In the genomic region with DNA sequence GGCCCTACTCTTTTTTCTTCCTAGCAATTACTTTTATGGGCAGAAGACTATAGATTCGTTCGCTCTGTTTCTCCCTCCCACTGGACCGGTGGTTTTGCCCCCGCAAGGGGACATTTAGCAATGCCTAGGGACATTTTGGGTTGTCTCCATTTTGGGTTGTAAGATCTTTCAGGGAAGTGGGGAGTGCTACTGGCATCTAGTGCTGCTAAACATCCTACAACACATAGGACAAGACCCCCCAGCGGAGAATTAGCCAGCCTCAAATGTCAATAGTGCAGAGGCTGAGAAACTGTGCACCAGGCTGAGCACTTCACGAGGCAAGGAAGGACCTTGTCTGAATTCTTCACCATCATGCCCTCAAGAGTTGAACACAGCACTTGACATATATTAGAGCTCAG, we compare ENCODE assay signal across 9 cellular contexts. TPM values are rescaled to one million over a fixed set of nuclear protein-coding genes. Genes with fewer than 3 reads are reported as not detected.
DNase-seq lines count a peak whose midpoint lies in the region; ATAC-seq, FAIRE-seq and TF ChIP-seq lines count a peak whose summit lies in the region.
"Had no signal": no experiment of that assay in that cellular context is flagged by ENCODE, and none has a peak within 500 bp of the region (broad histone marks: within the 10 kb centered on the region; RNA-seq: fewer than 3 reads in every experiment).

No MANE protein-coding gene starts in this region.

- no peaks in the 10 kb centered on the region for H3K36me3 ChIP-seq in PC-3 (ENCODE audit: low read depth, low read length)
- no peaks in the 10 kb centered on the region for H3K36me3 ChIP-seq in osteoblast (ENCODE audit: insufficient read depth, low read length)

- peaks cover 53% of the 10 kb centered on the region for H3K4me1 ChIP-seq in PC-3 (ENCODE audit: insufficient read depth, low read length)
- peaks cover 53% of the 10 kb centered on the region for H3K4me1 ChIP-seq in osteoblast (ENCODE audit: insufficient read depth, low read length)

- peaks cover 28% of the 10 kb centered on the region for H3F3A ChIP-seq in PC-3 (ENCODE audit: low read length, unreplicated experiment)

- ATAC-seq in PC-3, result no peak
- no peak for ATAC-seq in GM18520 (IDR thresholded peaks at IDR 0.05; ENCODE audit: unreplicated experiment)
- ATAC-seq: stimulated activated effector memory CD8-positive, alpha-beta T cell treated with anti-CD3 and anti-CD28 coated beads, Interleukin-12 subunit alpha, Interleukin-12 subunit beta, amount 100 ng/mL, for 72 hours had no signal

- no peak for TF ChIP-seq POLR2A in erythroblast (IDR thresholded peaks at IDR 0.05; ENCODE audit: low read length)

- H4K20me1 ChIP-seq in PC-3 (ENCODE audit: low read length) (no peaks in the 10 kb centered on the region), osteoblast (ENCODE audit: insufficient read depth, low read length) (no peaks in the 10 kb centered on the region)

- H3K4me2 ChIP-seq in PC-3 (ENCODE audit: low read length) (peak overlapping the region; percentile 74), osteoblast (ENCODE audit: insufficient read depth, low read length) (peak overlapping the region; percentile 61)

- intact Hi-C loops in PC-3 (cut with micrococcal nuclease), result no loop called here

- no peaks in the 10 kb centered on the region for H3K9me2 ChIP-seq in PC-3 (replicated peaks; ENCODE audit: low read length)

- CTCF ChIA-PET in AG04450 (lab: Charles Lee), result interaction anchor here (0.7 to 10.7 kb wide), 4 partner anchors 9 to 88 kb away, joined by 3 to 68 read pairs (median 8); no protein-coding TSS in a partner anchor
- CTCF ChIA-PET in PC-3 (lab: Charles Lee), result interaction anchor here (0.6 to 2.0 kb wide), 3 partner anchors 23 to 156 kb away, joined by 4 to 11 read pairs (median 7); no protein-coding TSS in a partner anchor

- DNase-seq in AG04450 (ENCODE audit: low read depth, low spot score), result no peak
- DNase-seq in PC-3, result no peak
- DNase-seq in erythroblast (lab: John Stamatoyannopoulos, UW), result peak; percentile 71 to 84
- no peak for DNase-seq in osteoblast (ENCODE audit: insufficient read length, low spot score, missing footprints)
- no peak for DNase-seq in HTR-8/SVneo (ENCODE audit: insufficient read length, low spot score)
- DNase-seq in NCI-H82 treated with DMSO at 0.1 percent for 48 hours (lab: John Stamatoyannopoulos, UW; ENCODE audit: unreplicated experiment), result no peak
- DNase-seq in inferior parietal cortex (ENCODE audit: extremely low spot score), result no peak

- BruUV-seq in PC-3 (replicated peaks; lab: Mats Ljungman, UMichigan), result no TSS peak

- no peak for TF ChIP-seq CTCF in AG04450 (IDR thresholded peaks at IDR 0.05; ENCODE audit: low read depth, low read length)
- TF ChIP-seq CTCF in PC-3 (conservative IDR thresholded peaks at IDR 0.05; ENCODE audit: low read depth, low read length), result no peak
- TF ChIP-seq CTCF in osteoblast (IDR thresholded peaks at IDR 0.05; ENCODE audit: extremely low read depth, low read depth, low read length), result no peak

- no peak overlapping the region for H3K4me3 ChIP-seq in AG04450 (ENCODE audit: low read depth, low read length)
- H3K4me3 ChIP-seq in PC-3 (ENCODE audit: low read length), result peak overlapping the region; percentile 35; the same call in 1 of the 2 replicates
- H3K4me3 ChIP-seq in osteoblast (ENCODE audit: insufficient read depth, low read length), result no peak overlapping the region

- peak overlapping the region; percentile 94; the same call in 1 of the 2 replicates for H3K9ac ChIP-seq in PC-3 (ENCODE audit: low read length)

- H2AFZ ChIP-seq in PC-3 (ENCODE audit: low read length) (peak overlapping the region; percentile 50; the same call in 1 of the 2 replicates), osteoblast (ENCODE audit: low read length) (peak overlapping the region; percentile 83)

- H3K9me3 ChIP-seq in AG04450 (ENCODE audit: control insufficient read depth, insufficient read depth, low read length) (no peaks in the 10 kb centered on the region; the same call in 1 of the 2 replicates), PC-3 (ENCODE audit: low read length) (no peaks in the 10 kb centered on the region), osteoblast (ENCODE audit: low read depth, low read length) (no peaks in the 10 kb centered on the region)

- no peaks in the 10 kb centered on the region for H3K27me3 ChIP-seq in AG04450 (ENCODE audit: control insufficient read depth, insufficient read depth, low read length)
- no peaks in the 10 kb centered on the region for H3K27me3 ChIP-seq in PC-3 (ENCODE audit: low read length)
- no peaks in the 10 kb centered on the region for H3K27me3 ChIP-seq in osteoblast (ENCODE audit: insufficient read depth, low read length)

- H3K79me2 ChIP-seq in PC-3 (ENCODE audit: low read length) (peaks cover 2% of the 10 kb centered on the region; the same call in 1 of the 2 replicates), osteoblast (ENCODE audit: insufficient read depth, low read length) (peaks cover 6% of the 10 kb centered on the region)

- H3K27ac ChIP-seq in AG04450 (ENCODE audit: low read depth, low read length) (peak overlapping the region; percentile 99), PC-3 (ENCODE audit: low read length) (peak overlapping the region; percentile 96), osteoblast (ENCODE audit: low read depth, low read length) (peak overlapping the region; percentile 97)

- no peak for FAIRE-seq in HTR-8/SVneo (lab: Jason Lieb, UNC)

- POLR2A ChIA-PET in AG04450 (lab: Yijun Ruan, JAX) (interaction anchor here (0.7 kb wide), 1 partner anchor 87 kb away, joined by 5 read pairs; no protein-coding TSS in a partner anchor), PC-3 (lab: Charles Lee; ENCODE audit: unreplicated experiment) (interaction anchor here (0.6 to 0.7 kb wide), 2 partner anchors 87 to 1426 kb away, joined by 5 to 6 read pairs; no protein-coding TSS in a partner anchor)

RNA-seq across cellular contexts. Expression of a gene that starts 4.8 kb away (rescaled TPM):
- polyA plus RNA-seq in AG04450 (2011; rRNA removed), result 20.3 and 23.1 TPM in 2 replicates
- polyA minus RNA-seq in AG04450 (2011; rRNA and poly(A)+ RNA removed), result 30.3 and 30.6 TPM in 2 replicates
- total RNA-seq in PC-3 (2014; rRNA removed), result 11.6 and 12.8 TPM in 2 replicates
- 13.6 and 18.8 TPM in 2 replicates for total RNA-seq in osteoblast

Comparison
In these comparisons a context has a peak if more than half of its experiments do, and no peak if none do; other contexts are left out.
1. DNase-seq: peak in erythroblast (2 of 2); none in AG04450 (single experiment), PC-3 (single experiment), osteoblast (single experiment), HTR-8/SVneo (single experiment), NCI-H82 treated with DMSO at 0.1 percent for 48 hours (single experiment) and inferior parietal cortex (single experiment).
2. Peak in every context shown above with its lines, with median percentiles within 50 percentile points of each other: H3K27ac ChIP-seq.